8 cellular contexts compared by ENCODE assay signal in genomic region chr1:227946624-227947424, GRCh38. TPM values are rescaled to one million over a fixed set of nuclear protein-coding genes. Genes with fewer than 3 reads are reported as not detected.
DNase-seq lines count a peak whose midpoint lies in the region; ATAC-seq, FAIRE-seq and TF ChIP-seq lines count a peak whose summit lies in the region.

No MANE protein-coding gene starts in this region.

- peaks cover 15% of the 10 kb centered on the region; the same call in 1 of the 2 replicates for H3K4me1 ChIP-seq in ES-I3 (ENCODE audit: insufficient read depth, low read length)
- peaks cover 16% of the 10 kb centered on the region for H3K4me1 ChIP-seq in endothelial cell of umbilical vein (ENCODE audit: control insufficient read depth, extremely low read depth, insufficient read depth, low read length)

- H3K4me2 ChIP-seq in endothelial cell of umbilical vein (ENCODE audit: insufficient read depth, low read length): peak overlapping the region; percentile 59

- no peaks in the 10 kb centered on the region for H4K20me1 ChIP-seq in endothelial cell of umbilical vein (replicated peaks; ENCODE audit: control insufficient read depth, extremely low read depth, insufficient read depth, low read length)

- POLR2A ChIA-PET in endothelial cell of umbilical vein (lab: Charles Lee): no interaction called here

- FAIRE-seq in endothelial cell of umbilical vein (lab: Jason Lieb, UNC): no peak

- no peaks in the 10 kb centered on the region for H3K36me3 ChIP-seq in ES-I3 (ENCODE audit: insufficient read depth, low read length)
- H3K36me3 ChIP-seq in endothelial cell of umbilical vein (ENCODE audit: control insufficient read depth in 2 of 2, extremely low read depth in 1 of 2, insufficient read depth in 2 of 2, low read length in 2 of 2): no peaks in the 10 kb centered on the region

- CTCF ChIA-PET in endothelial cell of umbilical vein (lab: Charles Lee): interaction anchor here (1.2 to 2.5 kb wide), 9 partner anchors 184 to 466 kb away, joined by 3 to 18 read pairs (median 6); partner anchors contain the start of genes JMJD4 and SNAP47

- peak overlapping the region; percentile 56 for H3K4me3 ChIP-seq in HFF-Myc (replicated peaks; ENCODE audit: low read depth, low read length)
- H3K4me3 ChIP-seq in endothelial cell of umbilical vein (replicated peaks in 1 of 3; ENCODE audit: insufficient read depth in 1 of 3, low read depth in 1 of 3, low read length in 3 of 3): peak overlapping the region in 2 of 3 experiments; percentile 44 to 63

- intact Hi-C loops in endothelial cell of umbilical vein (cut with micrococcal nuclease): loop anchor here (1.0 to 5.0 kb wide), 9 partner anchors 60 to 466 kb away; partner anchors contain the start of genes ARF1, JMJD4, SNAP47 and ZNF678

- BruUV-seq in endothelial cell of umbilical vein (replicated peaks; lab: Mats Ljungman, UMichigan): TSS peak; percentile 26

- ATAC-seq in stimulated activated memory B cell treated with anti-CD40 and anti-IgM and Interleukin-4, amounts not matched to agents 10 μg/mL and 1 μg/mL and 100 μg/mL, for 72 hours: peak; percentile 70

- DNase-seq in HFF-Myc (ENCODE audit: extremely low read depth, low read depth) (no peak), NCI-H2196 treated with DMSO at 0.1 percent for 48 hours (lab: John Stamatoyannopoulos, UW; ENCODE audit: unreplicated experiment) (peak; percentile 74), endothelial cell of umbilical vein (ENCODE audit: low read depth, low spot score) (no peak), mesenteric fat pad (ENCODE audit: low spot score) (peak; percentile 93), NK-92 (lab: John Stamatoyannopoulos, UW; ENCODE audit: unreplicated experiment) (no peak)
- DNase-seq in activated CD8-positive, alpha-beta memory T cell treated with anti-CD3 and anti-CD28 coated beads for 24 hours: peak; percentile 81

- H3K36me3 Mint-ChIP-seq in stimulated activated memory B cell treated with anti-CD40 and anti-IgM and Interleukin-4, amounts not matched to agents 10 μg/mL and 1 μg/mL and 100 μg/mL, for 72 hours: no peaks in the 10 kb centered on the region

- peak overlapping the region; percentile 66 for H2AFZ ChIP-seq in endothelial cell of umbilical vein (ENCODE audit: low read depth, low read length)

- H3K27me3 Mint-ChIP-seq in stimulated activated memory B cell treated with anti-CD40 and anti-IgM and Interleukin-4, amounts not matched to agents 10 μg/mL and 1 μg/mL and 100 μg/mL, for 72 hours: peaks cover 83% of the 10 kb centered on the region

- no peak for TF ChIP-seq POLR2A in endothelial cell of umbilical vein (IDR thresholded peaks at IDR 0.05; ENCODE audit: low read depth, low read length)

- H3K9me3 ChIP-seq in ES-I3 (ENCODE audit: control insufficient read depth, insufficient read depth, low read length) (no peaks in the 10 kb centered on the region), endothelial cell of umbilical vein (replicated peaks; ENCODE audit: control insufficient read depth, insufficient read depth, low read length) (no peaks in the 10 kb centered on the region)

- H3K27ac ChIP-seq in endothelial cell of umbilical vein (ENCODE audit: insufficient read depth, low read depth, low read length): no peak overlapping the region

- peaks cover 3 to 5% of the 10 kb centered on the region in 2 experiments for H3K27me3 ChIP-seq in endothelial cell of umbilical vein (ENCODE audit: control insufficient read depth in 2 of 2, insufficient read depth in 2 of 2, low read length in 2 of 2)

- no peaks in the 10 kb centered on the region for H3K9me1 ChIP-seq in endothelial cell of umbilical vein (replicated peaks; ENCODE audit: control insufficient read depth, extremely low read depth, insufficient read depth, low read length)

- H3K4me3 Mint-ChIP-seq in stimulated activated memory B cell treated with anti-CD40 and anti-IgM and Interleukin-4, amounts not matched to agents 10 μg/mL and 1 μg/mL and 100 μg/mL, for 72 hours: peak overlapping the region; percentile 57

- dilution Hi-C loops in endothelial cell of umbilical vein (cut with MboI; ENCODE audit: extremely low pct_ligation_motif_present, low sequenced_read_pairs): no loop called here

- no peaks in the 10 kb centered on the region for H3K9me3 Mint-ChIP-seq in stimulated activated memory B cell treated with anti-CD40 and anti-IgM and Interleukin-4, amounts not matched to agents 10 μg/mL and 1 μg/mL and 100 μg/mL, for 72 hours

- peaks cover 12% of the 10 kb centered on the region for H3K4me1 Mint-ChIP-seq in stimulated activated memory B cell treated with anti-CD40 and anti-IgM and Interleukin-4, amounts not matched to agents 10 μg/mL and 1 μg/mL and 100 μg/mL, for 72 hours

- H3K79me2 ChIP-seq in endothelial cell of umbilical vein (ENCODE audit: control insufficient read depth, insufficient read depth, low read length): no peaks in the 10 kb centered on the region

- peak; percentile 70 for TF ChIP-seq CTCF in HFF-Myc (IDR thresholded peaks at IDR 0.05; ENCODE audit: low read depth, low read length, missing control alignments)
- TF ChIP-seq CTCF in endothelial cell of umbilical vein (IDR thresholded peaks at IDR 0.05; ENCODE audit: extremely low read depth in 1 of 2, insufficient read depth in 1 of 2, low read depth in 1 of 2, low read length in 2 of 2): peak; percentile 68 to 73

- H3K27ac Mint-ChIP-seq in stimulated activated memory B cell treated with anti-CD40 and anti-IgM and Interleukin-4, amounts not matched to agents 10 μg/mL and 1 μg/mL and 100 μg/mL, for 72 hours: peak overlapping the region; percentile 36

- H3K9ac ChIP-seq in ES-I3 (ENCODE audit: low read depth, low read length) (peak overlapping the region; percentile 71), endothelial cell of umbilical vein (replicated peaks; ENCODE audit: extremely low read depth, insufficient read depth, low read length) (peak overlapping the region; percentile 27)

TF ChIP-seq in endothelial cell of umbilical vein, 7 proteins besides CTCF, POLR2A, EP300 and RAD21:
- TF ChIP-seq POLR2AphosphoS5 (IDR thresholded peaks at IDR 0.05; ENCODE audit: insufficient read depth, low read depth, low read length) (peak; percentile 48), MAX (IDR thresholded peaks at IDR 0.05; ENCODE audit: insufficient read depth, insufficient read length) (no peak)
TF ChIP-seq in endothelial cell of umbilical vein: peak in this region for 1.

RNA-seq across cellular contexts. Expression of gene WNT9A, which starts 0.9 kb away (rescaled TPM):
- total RNA-seq in endothelial cell of umbilical vein (4.1 and 5.4 TPM in 2 replicates), mesenteric fat pad (1.3 TPM)
- 5.9 and 6.2 TPM in 2 replicates for polyA plus RNA-seq in endothelial cell of umbilical vein
- polyA plus RNA-seq in endothelial cell of umbilical vein (2011; cell fraction: cytosol; rRNA removed): 3.3 and 4.1 TPM in 2 replicates
- polyA plus RNA-seq in endothelial cell of umbilical vein (2011; cell fraction: nucleus; rRNA removed): 8.9 and 9.2 TPM in 2 replicates
- 1.6 and 1.8 TPM in 2 replicates for polyA plus RNA-seq in endothelial cell of umbilical vein (2012)
- polyA minus RNA-seq in endothelial cell of umbilical vein: 7.6 and 9.6 TPM in 2 replicates
- polyA minus RNA-seq in endothelial cell of umbilical vein (2011; cell fraction: cytosol; rRNA and poly(A)+ RNA removed): 0.92 TPM
- 4.3 and 4.8 TPM in 2 replicates for polyA minus RNA-seq in endothelial cell of umbilical vein (2011; cell fraction: nucleus; rRNA and poly(A)+ RNA removed)

RNA-seq across cellular contexts. Expression of gene WNT3A, which starts 60.0 kb away (rescaled TPM):
- total RNA-seq in endothelial cell of umbilical vein (not detected in 2 replicates), mesenteric fat pad (not detected)
- not detected in 2 replicates for polyA plus RNA-seq in endothelial cell of umbilical vein
- polyA plus RNA-seq in endothelial cell of umbilical vein (2011; cell fraction: cytosol; rRNA removed): not detected in 2 replicates
- polyA plus RNA-seq in endothelial cell of umbilical vein (2011; cell fraction: nucleus; rRNA removed): not detected in 2 replicates
- not detected in 2 replicates for polyA plus RNA-seq in endothelial cell of umbilical vein (2012)
- not detected in 2 replicates for polyA minus RNA-seq in endothelial cell of umbilical vein
- polyA minus RNA-seq in endothelial cell of umbilical vein (2011; cell fraction: cytosol; rRNA and poly(A)+ RNA removed): not detected
- polyA minus RNA-seq in endothelial cell of umbilical vein (2011; cell fraction: nucleus; rRNA and poly(A)+ RNA removed): not detected in 2 replicates

Comparison
In these comparisons a context has a peak if more than half of its experiments do, and no peak if none do; other contexts are left out.
1. DNase-seq: peak in NCI-H2196 treated with DMSO at 0.1 percent for 48 hours (single experiment), activated CD8-positive, alpha-beta memory T cell treated with anti-CD3 and anti-CD28 coated beads for 24 hours (single experiment) and mesenteric fat pad (single experiment); none in HFF-Myc (single experiment), endothelial cell of umbilical vein (single experiment) and NK-92 (single experiment).